Comparison of ENCODE assay signal across 11 cellular contexts in genomic region chr3:124837065-124837464, GRCh38. TPM values are rescaled to one million over a fixed set of nuclear protein-coding genes. Genes with fewer than 3 reads are reported as not detected.
A peak's percentile ranks its signal among the peaks of the same experiment; 100 is the strongest.
DNase-seq lines count a peak whose midpoint lies in the region; ATAC-seq and TF ChIP-seq lines count a peak whose summit lies in the region.
"Had no signal": no experiment of that assay in that cellular context is flagged by ENCODE, and none has a peak within 500 bp of the region (broad histone marks: within the 10 kb centered on the region; RNA-seq: fewer than 3 reads in every experiment).

No MANE protein-coding gene starts in this region.

- H3K36me3 Mint-ChIP-seq in CD4-positive, CD25-positive, alpha-beta regulatory T cell = no peaks in the 10 kb centered on the region

- peak overlapping the region; percentile 67 for H3K9ac ChIP-seq in adipocyte (ENCODE audit: low read length)

- intact Hi-C loops in heart right ventricle (cut with DNase I) (loop anchor here in 6 of 10 donors (2.0 to 10.0 kb wide), 5 partner anchors 48 to 62 kb away; partner anchors contain the start of gene ITGB5 (in 5 of the 6)), prostate gland (cut with DNase I) (loop anchor here (5.0 kb wide), 1 partner anchor 40 kb away; no protein-coding TSS in a partner anchor)

- ATAC-seq in CD4-positive, CD25-positive, alpha-beta regulatory T cell (ENCODE audit: low read depth in 2 of 2) = no peak
- ATAC-seq in heart right ventricle = peak in 7 of 8 donors; percentile 36 to 64 (median 46)
- ATAC-seq in HG03354 (IDR thresholded peaks at IDR 0.05; ENCODE audit: poor library complexity, severe bottlenecking, unreplicated experiment) = no peak
- ATAC-seq in GM21447 (IDR thresholded peaks at IDR 0.05; ENCODE audit: unreplicated experiment) = no peak

- H3K27ac Mint-ChIP-seq in CD4-positive, CD25-positive, alpha-beta regulatory T cell = peak overlapping the region; percentile 12 to 74 (median 72)
- H3K27ac Mint-ChIP-seq: B cell had no signal

- H3K27me3 Mint-ChIP-seq in CD4-positive, CD25-positive, alpha-beta regulatory T cell = peaks cover 36% of the 10 kb centered on the region

- H3K9me3 Mint-ChIP-seq in CD4-positive, CD25-positive, alpha-beta regulatory T cell = peaks cover 0 to 3% (median 0%) of the 10 kb centered on the region in 7 donors

- H3K27me3 ChIP-seq in CD4-positive, CD25-positive, alpha-beta regulatory T cell (ENCODE audit: control insufficient read depth, insufficient read depth, low read length) = no peaks in the 10 kb centered on the region
- no peaks in the 10 kb centered on the region for H3K27me3 ChIP-seq in adipocyte (replicated peaks; ENCODE audit: control insufficient read depth, insufficient read depth, low read length)
- H3K27me3 ChIP-seq in heart right ventricle = no peaks in the 10 kb centered on the region
- no peaks in the 10 kb centered on the region for H3K27me3 ChIP-seq in prostate gland (replicated peaks; ENCODE audit: insufficient read depth)

- WGBS in heart right ventricle, 2 donors = 70 to 73% methylated on average over 2 of the region's 2 CpGs
- WGBS in prostate gland = 41% methylated on average over 2 of the region's 2 CpGs

- H3K36me3 ChIP-seq in CD4-positive, CD25-positive, alpha-beta regulatory T cell (ENCODE audit: control insufficient read depth, insufficient read depth, low read length) = no peaks in the 10 kb centered on the region
- H3K36me3 ChIP-seq in adipocyte (ENCODE audit: control insufficient read depth, insufficient read depth, low read length, severe bottlenecking) = peaks cover 28% of the 10 kb centered on the region
- peaks cover 0 to 47% (median 12%) of the 10 kb centered on the region in 9 donors for H3K36me3 ChIP-seq in heart right ventricle
- no peaks in the 10 kb centered on the region for H3K36me3 ChIP-seq in prostate gland

- TF ChIP-seq POLR2A in prostate gland (IDR thresholded peaks at IDR 0.05) = no peak

- H3K4me1 Mint-ChIP-seq in CD4-positive, CD25-positive, alpha-beta regulatory T cell = peaks cover 0 to 36% (median 11%) of the 10 kb centered on the region in 4 donors

- peaks cover 14% of the 10 kb centered on the region for H3K4me1 ChIP-seq in CD4-positive, CD25-positive, alpha-beta regulatory T cell (ENCODE audit: control insufficient read depth, insufficient read depth, low read length, poor library complexity, severe bottlenecking)
- H3K4me1 ChIP-seq in adipocyte (ENCODE audit: control insufficient read depth, insufficient read depth, low read length) (peaks cover 77% of the 10 kb centered on the region), heart right ventricle (peaks cover 28 to 94% (median 66%) of the 10 kb centered on the region in 9 donors), prostate gland (replicated peaks) (peaks cover 24% of the 10 kb centered on the region)

- H3K9me3 ChIP-seq in CD4-positive, CD25-positive, alpha-beta regulatory T cell (ENCODE audit: control insufficient read depth in 2 of 2, low read length in 2 of 2) = no peaks in the 10 kb centered on the region
- H3K9me3 ChIP-seq in adipocyte (ENCODE audit: control insufficient read depth, low read length) (no peaks in the 10 kb centered on the region), heart right ventricle (no peaks in the 10 kb centered on the region), prostate gland (no peaks in the 10 kb centered on the region)

- no peak overlapping the region for H3K4me3 ChIP-seq in CD4-positive, CD25-positive, alpha-beta regulatory T cell (ENCODE audit: low read depth, low read length)
- H3K4me3 ChIP-seq in adipocyte (ENCODE audit: low read length) (peak overlapping the region; percentile 9), heart right ventricle (no peak overlapping the region), prostate gland (no peak overlapping the region)

- TF ChIP-seq CTCF in heart right ventricle (IDR thresholded peaks at IDR 0.05) (no peak), prostate gland (IDR thresholded peaks at IDR 0.05) (no peak)

- no peak overlapping the region for H3K27ac ChIP-seq in CD4-positive, CD25-positive, alpha-beta regulatory T cell (ENCODE audit: insufficient read depth, low read length, poor library complexity, severe bottlenecking)
- H3K27ac ChIP-seq in heart right ventricle (peak overlapping the region; percentile 67 to 83 (median 77)), prostate gland (peak overlapping the region; percentile 59 to 71)

- DNase-seq in CD4-positive, CD25-positive, alpha-beta regulatory T cell = peak in 2 of 3 donors; percentile 10 to 38
- DNase-seq in adipocyte (ENCODE audit: low read depth) = no peak
- DNase-seq in heart right ventricle = no peak
- peak; percentile 36 for DNase-seq in prostate gland (ENCODE audit: low spot score)
- DNase-seq in NCI-H510A treated with DMSO at 0.1 percent for 48 hours (lab: John Stamatoyannopoulos, UW) = no peak
- DNase-seq in mesenteric fat pad (ENCODE audit: low spot score) = no peak
- DNase-seq: NCI-H748 treated with DMSO at 0.1 percent for 48 hours; stimulated activated CD4-positive, alpha-beta T cell treated with anti-CD3 and anti-CD28 coated beads, Interleukin-4, amount 100 ng/mL, for 4 hours had no signal

- peak overlapping the region in 3 of 4 donors; percentile 3 to 40 (median 17) for H3K4me3 Mint-ChIP-seq in CD4-positive, CD25-positive, alpha-beta regulatory T cell
- H3K4me3 Mint-ChIP-seq: B cell had no signal

RNA-seq across cellular contexts. Expression of gene ITGB5, which starts 50.1 kb away (rescaled TPM):
- total RNA-seq in CD4-positive, CD25-positive, alpha-beta regulatory T cell = 4.5 TPM
- under 1 TPM in 3 of 4 donors, not detected in 1; 0.15 to 0.21 (median 0.18) TPM for polyA plus RNA-seq in CD4-positive, CD25-positive, alpha-beta regulatory T cell
- total RNA-seq in heart right ventricle (100 to 1,000 TPM in 6 of 10 donors, 10 to 100 TPM in 4; 72.2 to 154 (median 108) TPM), prostate gland (100 to 1,000 TPM; 123 to 154 TPM), mesenteric fat pad (339 TPM)
- 100 to 1,000 TPM in 1 of 2 donors, 10 to 100 TPM in 1; 18.5 to 145 TPM for polyA plus RNA-seq in heart right ventricle

Comparison
In these comparisons a context has a peak if more than half of its experiments do, and no peak if none do; other contexts are left out.
1. ATAC-seq: peak in heart right ventricle (7 of 8); none in CD4-positive, CD25-positive, alpha-beta regulatory T cell (0 of 2), HG03354 (single experiment) and GM21447 (single experiment).
2. DNase-seq: peak in CD4-positive, CD25-positive, alpha-beta regulatory T cell (2 of 3) and prostate gland (single experiment); none in adipocyte (single experiment), heart right ventricle (0 of 2), NCI-H510A treated with DMSO at 0.1 percent for 48 hours (single experiment) and mesenteric fat pad (single experiment).
3. RNA of gene ITGB5, which starts 50.1 kb away (total RNA-seq): 339 TPM in mesenteric fat pad (single experiment), 123 to 154 TPM in prostate gland and 72.2 to 154 TPM in heart right ventricle; 4.5 TPM in CD4-positive, CD25-positive, alpha-beta regulatory T cell (single experiment); every median in the first group is over 10 times any median in the second.